In genomic region chr1:79052829-79053449, GRCh38 we compare ENCODE assay signal across 9 cellular contexts. TPM values are rescaled to one million over a fixed set of nuclear protein-coding genes. Genes with fewer than 3 reads are reported as not detected.
DNase-seq lines count a peak whose midpoint lies in the region; ATAC-seq and TF ChIP-seq lines count a peak whose summit lies in the region.
"Had no signal": no experiment of that assay in that cellular context is flagged by ENCODE, and none has a peak within 500 bp of the region (broad histone marks: within the 10 kb centered on the region; RNA-seq: fewer than 3 reads in every experiment).

No MANE protein-coding gene starts in this region.

- 22% methylated on average over 4 of the region's 4 CpGs for WGBS in right lobe of liver (ENCODE audit: insufficient coverage, low coverage, low lambda C conversion rate, missing lambda C conversion rate)

- peak; percentile 7 for DNase-seq in KG1 (lab: John Stamatoyannopoulos, UW)
- no peak for DNase-seq in right lobe of liver
- no peak for DNase-seq in stimulated activated effector memory CD8-positive, alpha-beta T cell treated with anti-CD3 and anti-CD28 coated beads, Interleukin-12 subunit alpha, Interleukin-12 subunit beta, amount 100 ng/mL, for 72 hours (ENCODE audit: low spot score in 2 of 2)
- DNase-seq in NCI-H128 (lab: John Stamatoyannopoulos, UW; ENCODE audit: unreplicated experiment) = no peak
- no peak for DNase-seq in mucosa of gallbladder (ENCODE audit: low spot score)
- DNase-seq in BE2C = no peak

- H3K36me3 ChIP-seq in right lobe of liver (no peaks in the 10 kb centered on the region), BE2C (no peaks in the 10 kb centered on the region)

- no peaks in the 10 kb centered on the region for H3K36me3 Mint-ChIP-seq in stimulated activated effector memory CD8-positive, alpha-beta T cell treated with anti-CD3 and anti-CD28 coated beads, Interleukin-12 subunit alpha, Interleukin-12 subunit beta, amount 100 ng/mL, for 72 hours

- H3K9me3 ChIP-seq in right lobe of liver (no peaks in the 10 kb centered on the region), BE2C (no peaks in the 10 kb centered on the region)

- ATAC-seq in GM18505 (IDR thresholded peaks at IDR 0.05; ENCODE audit: unreplicated experiment) (peak; percentile 99), GM21619 (IDR thresholded peaks at IDR 0.05; ENCODE audit: unreplicated experiment) (peak; percentile 95), right lobe of liver (peak in 3 of 4 donors; percentile 30 to 73 (median 36))
- no peak for ATAC-seq in stimulated activated effector memory CD8-positive, alpha-beta T cell treated with anti-CD3 and anti-CD28 coated beads, Interleukin-12 subunit alpha, Interleukin-12 subunit beta, amount 100 ng/mL, for 72 hours

- no peak for TF ChIP-seq POLR2A in GM18505 (IDR thresholded peaks at IDR 0.05; ENCODE audit: borderline replicate concordance, extremely low read depth, insufficient read depth, insufficient read length)
- TF ChIP-seq POLR2A in right lobe of liver (IDR thresholded peaks at IDR 0.05) = no peak

- H3K4me3 Mint-ChIP-seq in stimulated activated effector memory CD8-positive, alpha-beta T cell treated with anti-CD3 and anti-CD28 coated beads, Interleukin-12 subunit alpha, Interleukin-12 subunit beta, amount 100 ng/mL, for 72 hours = no peak overlapping the region

- no peaks in the 10 kb centered on the region for H3K4me1 Mint-ChIP-seq in stimulated activated effector memory CD8-positive, alpha-beta T cell treated with anti-CD3 and anti-CD28 coated beads, Interleukin-12 subunit alpha, Interleukin-12 subunit beta, amount 100 ng/mL, for 72 hours

- peaks cover 10% of the 10 kb centered on the region for H3K9me3 Mint-ChIP-seq in stimulated activated effector memory CD8-positive, alpha-beta T cell treated with anti-CD3 and anti-CD28 coated beads, Interleukin-12 subunit alpha, Interleukin-12 subunit beta, amount 100 ng/mL, for 72 hours

- H3K4me1 ChIP-seq in right lobe of liver (no peaks in the 10 kb centered on the region), BE2C (no peaks in the 10 kb centered on the region)

- H3K4me3 ChIP-seq in right lobe of liver = peak overlapping the region in 2 of 3 donors; percentile 10 to 14
- no peak overlapping the region; the same call in 1 of the 2 replicates for H3K4me3 ChIP-seq in BE2C (ENCODE audit: low read depth, low read length)

- no peak overlapping the region for H3K27ac Mint-ChIP-seq in stimulated activated effector memory CD8-positive, alpha-beta T cell treated with anti-CD3 and anti-CD28 coated beads, Interleukin-12 subunit alpha, Interleukin-12 subunit beta, amount 100 ng/mL, for 72 hours

- TF ChIP-seq CTCF in right lobe of liver (IDR thresholded peaks at IDR 0.05) (no peak), BE2C (IDR thresholded peaks at IDR 0.05; ENCODE audit: low read depth, low read length) (no peak)

- H3K27ac ChIP-seq in right lobe of liver = no peak overlapping the region

- intact Hi-C loops in right lobe of liver (cut with DNase I) = no loop called here

- H3K27me3 ChIP-seq in right lobe of liver (no peaks in the 10 kb centered on the region), BE2C (no peaks in the 10 kb centered on the region)

RNA-seq across cellular contexts. Expression of gene ADGRL4, which starts 46.4 kb away (rescaled TPM):
- total RNA-seq in right lobe of liver = 10 to 100 TPM in 2 of 6 experiments, 1 to 10 TPM in 4; 3.0 to 14.9 (median 6.8) TPM
- 9.3 TPM for total RNA-seq in mucosa of gallbladder
- polyA plus RNA-seq in BE2C (2012; ENCODE audit: insufficient read depth, insufficient read length, low read depth) = not detected
- total RNA-seq: M059J had no signal
